7 cellular contexts compared by ENCODE assay signal in genomic region chrX:100447563-100448397, GRCh38. TPM values are rescaled to one million over a fixed set of nuclear protein-coding genes. Genes with fewer than 3 reads are reported as not detected.
DNase-seq lines count a peak whose midpoint lies in the region; ATAC-seq and TF ChIP-seq lines count a peak whose summit lies in the region.

No MANE protein-coding gene starts in this region.

- no peaks in the 10 kb centered on the region for H3K36me3 ChIP-seq in DOHH2 (ENCODE audit: control insufficient read depth, low read length)
- no peaks in the 10 kb centered on the region for H3K36me3 ChIP-seq in OCI-LY7 (ENCODE audit: insufficient read depth, low read length)
- no peaks in the 10 kb centered on the region for H3K36me3 ChIP-seq in testis (ENCODE audit: low read depth, missing control alignments)

- no peak for TF ChIP-seq POLR2A in testis (IDR thresholded peaks at IDR 0.05)

- no TSS peak for BruUV-seq in OCI-LY7 (replicated peaks; lab: Mats Ljungman, UMichigan)

- H4K20me1 ChIP-seq in DOHH2 (ENCODE audit: control insufficient read depth, insufficient read depth, low read depth, low read length) (no peaks in the 10 kb centered on the region), OCI-LY7 (ENCODE audit: insufficient read depth, low read length) (no peaks in the 10 kb centered on the region)

- DNase-seq in OCI-LY7 (ENCODE audit: low spot score) (peak; percentile 20), cerebellar cortex (ENCODE audit: low spot score) (peak; percentile 13), kidney tubule cell (ENCODE audit: low spot score) (peak; percentile 35), testis (peak; percentile 53), KG1 (lab: John Stamatoyannopoulos, UW) (no peak)

- ATAC-seq in GM21717 (IDR thresholded peaks at IDR 0.05; ENCODE audit: unreplicated experiment), result peak; percentile 78

- TF ChIP-seq CTCF in DOHH2 (IDR thresholded peaks at IDR 0.05; ENCODE audit: low read depth, low read length, poor library complexity, severe bottlenecking) (peak; percentile 58), OCI-LY7 (conservative IDR thresholded peaks at IDR 0.05; ENCODE audit: low read length) (peak; percentile 80), testis (IDR thresholded peaks at IDR 0.05) (peak; percentile 40 to 81 (median 49))

- POLR2A ChIA-PET in OCI-LY7 (lab: Charles Lee), result no interaction called here

- intact Hi-C loops in OCI-LY7 (cut with micrococcal nuclease; ENCODE audit: unreplicated experiment), result no loop called here
- intact Hi-C loops in testis (cut with DNase I; ENCODE audit: low total_unique reads), result no loop called here

- H3K4me2 ChIP-seq in DOHH2 (ENCODE audit: low read length) (no peak overlapping the region), OCI-LY7 (ENCODE audit: low read length) (no peak overlapping the region)

- H3K27ac ChIP-seq in DOHH2 (ENCODE audit: low read depth, low read length) (no peak overlapping the region), OCI-LY7 (ENCODE audit: low read depth, low read length, poor library complexity, severe bottlenecking) (no peak overlapping the region), testis (no peak overlapping the region)

- H3K9me3 ChIP-seq in DOHH2 (ENCODE audit: control insufficient read depth, insufficient read depth, low read length), result no peaks in the 10 kb centered on the region
- no peaks in the 10 kb centered on the region for H3K9me3 ChIP-seq in OCI-LY7 (ENCODE audit: low read length)
- H3K9me3 ChIP-seq in testis, result no peaks in the 10 kb centered on the region

- WGBS in testis, 2 donors, result 3 to 8% methylated on average over 6 of the region's 6 CpGs

- no peaks in the 10 kb centered on the region for H3K9me2 ChIP-seq in DOHH2 (replicated peaks; ENCODE audit: control insufficient read depth, low read length)
- no peaks in the 10 kb centered on the region for H3K9me2 ChIP-seq in OCI-LY7 (ENCODE audit: insufficient read depth, low read length)

- CTCF ChIA-PET in OCI-LY7 (lab: Charles Lee; ENCODE audit: unreplicated experiment), result no interaction called here

- H3K27me3 ChIP-seq in DOHH2 (ENCODE audit: control insufficient read depth, low read length) (no peaks in the 10 kb centered on the region), testis (no peaks in the 10 kb centered on the region)

- no peaks in the 10 kb centered on the region for H3K79me2 ChIP-seq in DOHH2 (ENCODE audit: control insufficient read depth, low read length)
- no peaks in the 10 kb centered on the region for H3K79me2 ChIP-seq in OCI-LY7 (ENCODE audit: insufficient read depth, low read depth, low read length)

- no peaks in the 10 kb centered on the region for H3F3A ChIP-seq in DOHH2 (ENCODE audit: control insufficient read depth, insufficient read depth)

- H3K4me3 ChIP-seq in DOHH2 (ENCODE audit: low read length) (no peak overlapping the region), OCI-LY7 (ENCODE audit: low read depth, low read length, poor library complexity, severe bottlenecking) (no peak overlapping the region), testis (no peak overlapping the region)

- H2AFZ ChIP-seq in OCI-LY7 (ENCODE audit: low read length), result no peak overlapping the region

- no peaks in the 10 kb centered on the region for H3K4me1 ChIP-seq in DOHH2 (ENCODE audit: control insufficient read depth, low read length)
- no peaks in the 10 kb centered on the region for H3K4me1 ChIP-seq in OCI-LY7 (ENCODE audit: insufficient read depth, low read length, poor library complexity, severe bottlenecking)
- no peaks in the 10 kb centered on the region for H3K4me1 ChIP-seq in testis

RNA-seq across cellular contexts. Expression of gene PCDH19, which starts 37.7 kb away (rescaled TPM):
- total RNA-seq in OCI-LY7 (2014; rRNA removed; shearing (Covaris generic)), result not detected in 2 replicates
- total RNA-seq in OCI-LY7 (2022), result not detected in 2 replicates
- 1 to 10 TPM; 3.4 to 4.5 TPM for total RNA-seq in testis
- 1.9 TPM for polyA plus RNA-seq in testis (ENCODE audit: insufficient read depth, low read depth, low replicate concordance)

Comparison
In these comparisons a context has a peak if more than half of its experiments do, and no peak if none do; other contexts are left out.
1. RNA of gene PCDH19, which starts 37.7 kb away (total RNA-seq): 3.4 to 4.5 TPM in testis; not detected in OCI-LY7; every median in the first group is over 4 times any median in the second.
2. Peak in every context shown above with its lines, with median percentiles within 50 percentile points of each other: CTCF ChIP-seq.